Comparison of ENCODE assay signal across 25 cellular contexts in the genomic region with DNA sequence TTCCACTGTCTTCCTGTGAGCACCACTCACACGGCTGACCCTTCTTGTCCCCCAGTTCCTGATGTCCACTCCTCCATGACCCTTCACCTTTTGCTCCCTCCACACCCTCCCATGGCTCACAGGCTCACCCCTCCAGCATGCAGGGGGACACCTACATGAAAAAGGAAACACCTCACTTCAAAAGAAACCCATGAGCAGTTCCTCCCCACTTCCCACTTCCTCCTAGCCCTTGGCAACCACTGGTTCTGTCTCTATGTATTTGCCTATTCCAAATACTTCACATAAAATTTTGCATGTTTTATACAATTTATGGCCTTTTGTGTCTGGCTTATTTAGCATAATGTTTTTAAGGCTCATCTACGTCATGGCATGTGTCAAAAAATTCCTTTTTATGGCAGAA.
"Had no signal": no experiment of that assay in that cellular context is flagged by ENCODE, and none has a peak within 500 bp of the region (broad histone marks: within the 10 kb centered on the region; RNA-seq: fewer than 3 reads in every experiment).

No MANE protein-coding gene starts in this region.

- DNase-seq: activated CD4-positive, alpha-beta T cell treated with anti-CD3 and anti-CD28 coated beads for 48 hours; activated CD4-positive, alpha-beta T cell treated with anti-CD3 and anti-CD28 coated beads, Interleukin-2, amount 50 U/mL, for 48 hours; activated CD4-positive, CD25-positive, alpha-beta regulatory T cell treated with anti-CD3 and anti-CD28 coated beads, Interleukin-2, amount 50 U/mL, for 72 hours; activated CD8-positive, alpha-beta memory T cell treated with anti-CD3 and anti-CD28 coated beads, Interleukin-2, amount 10 ng/mL, durations not matched to agents 7 days and 5 days; activated effector memory CD4-positive, alpha-beta T cell treated with Interleukin-2 at 50 U/mL for 16 hours; activated naive CD4-positive, alpha-beta T cell; activated T-cell treated with anti-CD3 and anti-CD28 coated beads, Interleukin-2, amount 50 U/mL, for 24 hours; aorta; central memory CD4-positive, alpha-beta T cell; Karpas-422; NCI-H1105 treated with DMSO at 0.1 percent for 48 hours; NCI-H1436 treated with DMSO at 0.1 percent for 48 hours; NCI-H187; NCI-H2081; NCI-H510A treated with DMSO at 0.1 percent for 48 hours; NCI-H69; NK-92 treated with Interleukin-12 subunit alpha and Interleukin-12 subunit beta, amount 100 ng/mL, for 24 hours; OCI-M1; Right ventricle myocardium superior; SJCRH30; SK-N-SH; SW 1271 had no signal

- ATAC-seq: activated CD8-positive, alpha-beta memory T cell treated with anti-CD3 and anti-CD28 coated beads, Interleukin-2, amount 10 ng/mL, durations not matched to agents 7 days and 5 days; Panc1; WTC11 had no signal

- H3K27me3 ChIP-seq: breast epithelium had no signal

- H3K36me3 ChIP-seq: breast epithelium, SJCRH30 had no signal

- H3K4me3 ChIP-seq: breast epithelium, SJCRH30 had no signal
